In genomic region chr12:15886372-15887042, GRCh38 we compare ENCODE assay signal across 12 cellular contexts. TPM values are rescaled to one million over a fixed set of nuclear protein-coding genes. Genes with fewer than 3 reads are reported as not detected.
DNase-seq lines count a peak whose midpoint lies in the region; ATAC-seq, FAIRE-seq and TF ChIP-seq lines count a peak whose summit lies in the region.
"Had no signal": no experiment of that assay in that cellular context is flagged by ENCODE, and none has a peak within 500 bp of the region (broad histone marks: within the 10 kb centered on the region; RNA-seq: fewer than 3 reads in every experiment).

No MANE protein-coding gene starts in this region.

- 0 out of 2 replicates have a peak overlapping the region, but pooled peaks have one; percentile 17 for H3K4me2 ChIP-seq in GM23338
- peak overlapping the region; percentile 6 for H3K4me2 ChIP-seq in endothelial cell of umbilical vein (ENCODE audit: insufficient read depth, low read length)

- DNase-seq in CD4-positive, alpha-beta T cell, result no peak
- DNase-seq in GM23338 (ENCODE audit: low spot score), result no peak
- peak; percentile 28 for DNase-seq in NCI-H774 (lab: John Stamatoyannopoulos, UW)
- DNase-seq in endothelial cell of umbilical vein (ENCODE audit: low read depth, low spot score), result peak; percentile 15
- no peak for DNase-seq in upper lobe of left lung
- DNase-seq in midbrain (lab: John Stamatoyannopoulos, UW), result no peak
- DNase-seq in stimulated activated CD4-positive, alpha-beta T cell treated with anti-CD3 and anti-CD28 coated beads, Interleukin-2, amount 100 ng/mL, for 48 hours, result no peak
- DNase-seq: activated CD4-positive, alpha-beta T cell treated with anti-CD3 and anti-CD28 coated beads, Interleukin-2, amount 50 U/mL, for 1 hour; activated naive CD4-positive, alpha-beta T cell treated with anti-CD3 and anti-CD28 coated beads, Interleukin-2, amount 10 ng/mL, durations not matched to agents 7 days and 5 days; CD4-positive, CD25-positive, alpha-beta regulatory T cell; effector memory CD4-positive, alpha-beta T cell had no signal

- peaks cover 86% of the 10 kb centered on the region for H3K36me3 Mint-ChIP-seq in CD4-positive, alpha-beta T cell (ENCODE audit: low read depth)
- peaks cover 68% of the 10 kb centered on the region for H3K36me3 Mint-ChIP-seq in GM23338 (ENCODE audit: low read depth)

- intact Hi-C loops in CD4-positive, alpha-beta T cell (cut with DNase I, micrococcal nuclease), result loop anchor here in 1 of 2 experiments (10.0 kb wide), 1 partner anchor 1082 kb away; the partner anchor contains the start of genes C12orf60 and WBP11
- intact Hi-C loops in endothelial cell of umbilical vein (cut with micrococcal nuclease), result loop anchor here (10.0 kb wide), 1 partner anchor 458 kb away; the partner anchor contains the start of gene MGST1

- H3K4me1 ChIP-seq in GM23338 (ENCODE audit: insufficient read depth) (peaks cover 25% of the 10 kb centered on the region), endothelial cell of umbilical vein (ENCODE audit: control insufficient read depth, extremely low read depth, insufficient read depth, low read length) (peaks cover 24% of the 10 kb centered on the region), upper lobe of left lung (peaks cover 22 to 31% (median 24%) of the 10 kb centered on the region in 4 donors)

- H3K9me2 ChIP-seq in GM23338 (ENCODE audit: insufficient read depth), result no peaks in the 10 kb centered on the region

- H3K4me3 ChIP-seq in GM23338 (no peak overlapping the region), endothelial cell of umbilical vein (replicated peaks in 1 of 3; ENCODE audit: insufficient read depth in 1 of 3, low read depth in 1 of 3, low read length in 3 of 3) (no peak overlapping the region), upper lobe of left lung (no peak overlapping the region)

- TF ChIP-seq POLR2A in endothelial cell of umbilical vein (IDR thresholded peaks at IDR 0.05; ENCODE audit: low read depth, low read length), result no peak
- no peak for TF ChIP-seq POLR2A in upper lobe of left lung (IDR thresholded peaks at IDR 0.05)

- FAIRE-seq in endothelial cell of umbilical vein (lab: Jason Lieb, UNC), result no peak

- H3K9ac ChIP-seq in endothelial cell of umbilical vein (replicated peaks; ENCODE audit: extremely low read depth, insufficient read depth, low read length), result no peak overlapping the region

- CTCF ChIA-PET in CD4-positive, alpha-beta T cell (lab: Charles Lee), result no interaction called here
- CTCF ChIA-PET in endothelial cell of umbilical vein (lab: Charles Lee), result interaction anchor here (3.9 to 5.1 kb wide), 2 partner anchors 11 to 13 kb away, joined by 19 to 46 read pairs; no protein-coding TSS in a partner anchor

- H3K36me3 ChIP-seq in GM23338 (ENCODE audit: insufficient read depth) (peaks cover 26% of the 10 kb centered on the region), endothelial cell of umbilical vein (ENCODE audit: control insufficient read depth in 2 of 2, extremely low read depth in 1 of 2, insufficient read depth in 2 of 2, low read length in 2 of 2) (peaks cover 1 to 11% of the 10 kb centered on the region in 2 experiments), upper lobe of left lung (peaks cover 0 to 38% (median 15%) of the 10 kb centered on the region in 4 donors)

- H3K9me1 ChIP-seq in endothelial cell of umbilical vein (replicated peaks; ENCODE audit: control insufficient read depth, extremely low read depth, insufficient read depth, low read length), result no peaks in the 10 kb centered on the region

- POLR2A ChIA-PET in CD4-positive, alpha-beta T cell (lab: Charles Lee), result no interaction called here
- POLR2A ChIA-PET in endothelial cell of umbilical vein (lab: Charles Lee), result no interaction called here

- H3K27ac Mint-ChIP-seq in CD4-positive, alpha-beta T cell, result peak overlapping the region; percentile 3
- no peak overlapping the region for H3K27ac Mint-ChIP-seq in GM23338
- H3K27ac Mint-ChIP-seq: activated naive CD4-positive, alpha-beta T cell treated with anti-CD3 and anti-CD28 coated beads, Interleukin-2, amount 10 ng/mL, durations not matched to agents 7 days and 5 days had no signal

- ATAC-seq in CD4-positive, alpha-beta T cell (ENCODE audit: poor library complexity), result no peak
- ATAC-seq in GM23338, result no peak
- no peak for ATAC-seq in upper lobe of left lung (ENCODE audit: low FRiP score in 2 of 2)
- no peak for ATAC-seq in HG03565 (IDR thresholded peaks at IDR 0.05; ENCODE audit: unreplicated experiment)

- dilution Hi-C loops in endothelial cell of umbilical vein (cut with MboI; ENCODE audit: extremely low pct_ligation_motif_present, low sequenced_read_pairs), result no loop called here

- H3K4me3 Mint-ChIP-seq in CD4-positive, alpha-beta T cell, result peak overlapping the region; percentile 57
- H3K4me3 Mint-ChIP-seq in GM23338, result no peak overlapping the region
- H3K4me3 Mint-ChIP-seq: activated naive CD4-positive, alpha-beta T cell treated with anti-CD3 and anti-CD28 coated beads, Interleukin-2, amount 10 ng/mL, durations not matched to agents 7 days and 5 days had no signal

- peaks cover 8% of the 10 kb centered on the region for H3F3A ChIP-seq in GM23338 (replicated peaks; ENCODE audit: low read depth)

- no peak overlapping the region for H3K27ac ChIP-seq in CD4-positive, alpha-beta T cell (ENCODE audit: low read depth, low read length)
- no peak overlapping the region for H3K27ac ChIP-seq in GM23338 (ENCODE audit: low read depth)
- H3K27ac ChIP-seq in endothelial cell of umbilical vein (ENCODE audit: insufficient read depth, low read depth, low read length), result no peak overlapping the region
- no peak overlapping the region for H3K27ac ChIP-seq in upper lobe of left lung

- H3K79me2 ChIP-seq in GM23338 (replicated peaks; ENCODE audit: insufficient read depth) (peaks cover 91% of the 10 kb centered on the region), endothelial cell of umbilical vein (ENCODE audit: control insufficient read depth, insufficient read depth, low read length) (peaks cover 83% of the 10 kb centered on the region)

- BruUV-seq in endothelial cell of umbilical vein (replicated peaks; lab: Mats Ljungman, UMichigan), result no TSS peak

- H4K20me1 ChIP-seq in GM23338 (replicated peaks; ENCODE audit: insufficient read depth) (peaks cover 54% of the 10 kb centered on the region), endothelial cell of umbilical vein (replicated peaks; ENCODE audit: control insufficient read depth, extremely low read depth, insufficient read depth, low read length) (peaks cover 11% of the 10 kb centered on the region)

- H3K9me3 Mint-ChIP-seq in CD4-positive, alpha-beta T cell, result no peaks in the 10 kb centered on the region
- H3K9me3 Mint-ChIP-seq in GM23338, result no peaks in the 10 kb centered on the region; the same call in 2 of the 3 replicates
- H3K9me3 Mint-ChIP-seq: activated naive CD4-positive, alpha-beta T cell treated with anti-CD3 and anti-CD28 coated beads, Interleukin-2, amount 10 ng/mL, durations not matched to agents 7 days and 5 days; CD4-positive, CD25-positive, alpha-beta regulatory T cell had no signal

- TF ChIP-seq CTCF in CD4-positive, alpha-beta T cell (IDR thresholded peaks at IDR 0.05), result no peak
- TF ChIP-seq CTCF in GM23338 (conservative IDR thresholded peaks at IDR 0.05; ENCODE audit: low read depth in 2 of 2) (no peak), endothelial cell of umbilical vein (IDR thresholded peaks at IDR 0.05; ENCODE audit: extremely low read depth in 1 of 2, insufficient read depth in 1 of 2, low read depth in 1 of 2, low read length in 2 of 2) (no peak), upper lobe of left lung (IDR thresholded peaks at IDR 0.05) (no peak)

- H3K9me3 ChIP-seq in CD4-positive, alpha-beta T cell (ENCODE audit: control insufficient read depth, low read length), result no peaks in the 10 kb centered on the region
- H3K9me3 ChIP-seq in endothelial cell of umbilical vein (replicated peaks; ENCODE audit: control insufficient read depth, insufficient read depth, low read length) (no peaks in the 10 kb centered on the region), upper lobe of left lung (no peaks in the 10 kb centered on the region)

- no peaks in the 10 kb centered on the region for H3K27me3 ChIP-seq in CD4-positive, alpha-beta T cell (ENCODE audit: control insufficient read depth, insufficient read depth, low read length)
- H3K27me3 ChIP-seq in GM23338 (ENCODE audit: insufficient read depth), result no peaks in the 10 kb centered on the region
- H3K27me3 ChIP-seq in endothelial cell of umbilical vein (ENCODE audit: control insufficient read depth in 2 of 2, insufficient read depth in 2 of 2, low read length in 2 of 2), result no peaks in the 10 kb centered on the region
- no peaks in the 10 kb centered on the region for H3K27me3 ChIP-seq in upper lobe of left lung

- peaks cover 81% of the 10 kb centered on the region for H3K4me1 Mint-ChIP-seq in CD4-positive, alpha-beta T cell (ENCODE audit: low read depth)
- peaks cover 24% of the 10 kb centered on the region for H3K4me1 Mint-ChIP-seq in GM23338

- H3K27me3 Mint-ChIP-seq in CD4-positive, alpha-beta T cell, result no peaks in the 10 kb centered on the region
- H3K27me3 Mint-ChIP-seq in GM23338 (ENCODE audit: insufficient read depth, low read depth, poor library complexity), result peaks cover 4% of the 10 kb centered on the region

- H2AFZ ChIP-seq in GM23338, result no peak overlapping the region
- H2AFZ ChIP-seq in endothelial cell of umbilical vein (ENCODE audit: low read depth, low read length), result no peak overlapping the region

- WGBS in upper lobe of left lung, 2 donors, result 87 to 90% methylated on average over 7 of the region's 7 CpGs

- TF ChIP-seq EP300 in upper lobe of left lung (IDR thresholded peaks at IDR 0.05), result no peak

RNA-seq across cellular contexts. Expression of gene STRAP, which starts 4.3 kb away (rescaled TPM):
- 100 to 1,000 TPM; 138 to 140 TPM for total RNA-seq in CD4-positive, alpha-beta T cell
- total RNA-seq in GM23338 (2014; rRNA removed; shearing (Covaris generic)), result 229 and 236 TPM in 2 replicates
- polyA plus RNA-seq in GM23338 (2016; fragmentation: Nextera tagmentation; extraction: Ambion mirVana) (403 and 408 TPM in 2 replicates), endothelial cell of umbilical vein (65.5 and 76.9 TPM in 2 replicates)
- total RNA-seq in endothelial cell of umbilical vein (138 and 144 TPM in 2 replicates), upper lobe of left lung (10 to 100 TPM; 16.8 to 68.4 (median 53.9) TPM)
- 98.6 and 99.5 TPM in 2 replicates for polyA plus RNA-seq in endothelial cell of umbilical vein (2011; cell fraction: cytosol; rRNA removed)
- 33.7 and 54.4 TPM in 2 replicates for polyA plus RNA-seq in endothelial cell of umbilical vein (2011; cell fraction: nucleus; rRNA removed)
- 183 and 224 TPM in 2 replicates for polyA plus RNA-seq in endothelial cell of umbilical vein (2012)
- polyA minus RNA-seq in endothelial cell of umbilical vein, result 105 and 141 TPM in 2 replicates
- 138 TPM for polyA minus RNA-seq in endothelial cell of umbilical vein (2011; cell fraction: cytosol; rRNA and poly(A)+ RNA removed)
- polyA minus RNA-seq in endothelial cell of umbilical vein (2011; cell fraction: nucleus; rRNA and poly(A)+ RNA removed), result 43.8 and 45.5 TPM in 2 replicates

RNA-seq across cellular contexts. Expression of gene DERA, which starts 24.6 kb away (rescaled TPM):
- 1 to 10 TPM; 6.2 to 7.2 TPM for total RNA-seq in CD4-positive, alpha-beta T cell
- 20.4 and 29.6 TPM in 2 replicates for total RNA-seq in GM23338 (2014; rRNA removed; shearing (Covaris generic))
- 23.8 and 27.3 TPM in 2 replicates for polyA plus RNA-seq in GM23338 (2016; fragmentation: Nextera tagmentation; extraction: Ambion mirVana)
- total RNA-seq in endothelial cell of umbilical vein, result 41.5 and 42.1 TPM in 2 replicates
- 13.9 and 19.8 TPM in 2 replicates for polyA plus RNA-seq in endothelial cell of umbilical vein
- polyA plus RNA-seq in endothelial cell of umbilical vein (2011; cell fraction: cytosol; rRNA removed), result 24.7 and 26.4 TPM in 2 replicates
- polyA plus RNA-seq in endothelial cell of umbilical vein (2011; cell fraction: nucleus; rRNA removed), result 19.6 and 25.6 TPM in 2 replicates
- 47.7 and 58.4 TPM in 2 replicates for polyA plus RNA-seq in endothelial cell of umbilical vein (2012)
- polyA minus RNA-seq in endothelial cell of umbilical vein, result 19.1 and 29.9 TPM in 2 replicates
- 29.1 TPM for polyA minus RNA-seq in endothelial cell of umbilical vein (2011; cell fraction: cytosol; rRNA and poly(A)+ RNA removed)
- polyA minus RNA-seq in endothelial cell of umbilical vein (2011; cell fraction: nucleus; rRNA and poly(A)+ RNA removed), result 18.3 and 21.7 TPM in 2 replicates
- total RNA-seq in upper lobe of left lung, result 10 to 100 TPM; 13.6 to 63.8 (median 39.2) TPM

Comparison
In these comparisons a context has a peak if more than half of its experiments do, and no peak if none do; other contexts are left out.
1. DNase-seq: peak in NCI-H774 (single experiment) and endothelial cell of umbilical vein (single experiment); none in CD4-positive, alpha-beta T cell (0 of 10), GM23338 (single experiment), upper lobe of left lung (0 of 2), midbrain (single experiment) and stimulated activated CD4-positive, alpha-beta T cell treated with anti-CD3 and anti-CD28 coated beads, Interleukin-2, amount 100 ng/mL, for 48 hours (0 of 2).